10 cellular contexts compared by ENCODE assay signal in the genomic region with DNA sequence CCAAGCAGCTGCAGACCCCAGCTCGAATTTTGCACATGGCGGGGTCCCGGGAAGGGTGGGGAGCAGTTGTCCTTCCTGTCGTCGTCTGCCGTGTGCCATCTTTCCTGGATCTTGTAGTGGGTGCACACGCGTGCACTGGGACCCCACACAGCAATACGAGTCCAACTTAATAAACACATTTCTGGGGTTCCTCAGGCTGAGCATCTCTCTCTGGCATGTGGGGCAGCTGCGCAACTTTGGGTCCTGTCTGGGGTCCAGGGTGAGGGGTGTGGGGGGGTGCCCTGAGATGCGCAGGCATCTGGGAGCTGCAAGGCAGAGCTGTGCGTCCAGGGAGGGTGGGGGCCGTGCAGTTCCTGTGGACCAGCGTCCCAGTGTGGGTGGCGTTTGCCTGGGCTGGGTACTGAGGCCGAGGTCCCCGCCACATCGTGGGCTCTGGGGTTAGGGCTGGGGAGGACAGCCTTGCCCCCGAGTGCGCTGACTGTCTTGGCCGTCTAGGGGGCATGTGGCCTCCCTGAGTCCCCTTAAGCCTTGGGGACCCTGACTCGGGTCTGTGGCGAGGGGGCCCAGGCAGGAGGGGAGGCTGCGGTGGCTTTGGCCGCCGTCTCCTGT. TPM values are rescaled to one million over a fixed set of nuclear protein-coding genes. Genes with fewer than 3 reads are reported as not detected.
DNase-seq lines count a peak whose midpoint lies in the region; ATAC-seq and TF ChIP-seq lines count a peak whose summit lies in the region.
"Had no signal": no experiment of that assay in that cellular context is flagged by ENCODE, and none has a peak within 500 bp of the region (broad histone marks: within the 10 kb centered on the region; RNA-seq: fewer than 3 reads in every experiment).

No MANE protein-coding gene starts in this region.

- peaks cover 15% of the 10 kb centered on the region for H3K36me3 Mint-ChIP-seq in activated CD4-positive, alpha-beta T cell treated with anti-CD3 and anti-CD28 coated beads, Interleukin-2, amount 10 ng/mL, durations not matched to agents 24 days and 14 days (ENCODE audit: low read depth)
- H3K36me3 Mint-ChIP-seq in activated naive CD8-positive, alpha-beta T cell treated with anti-CD3 and anti-CD28 coated beads, Interleukin-2, amount 10 ng/mL, durations not matched to agents 7 days and 5 days = no peaks in the 10 kb centered on the region

- no peaks in the 10 kb centered on the region for H4K20me1 ChIP-seq in smooth muscle cell (ENCODE audit: low read depth)

- peak overlapping the region; percentile 85 for H3K4me2 ChIP-seq in smooth muscle cell

- H3K4me3 ChIP-seq in smooth muscle cell = peak overlapping the region; percentile 60

- TF ChIP-seq CTCF in smooth muscle cell (IDR thresholded peaks at IDR 0.05; ENCODE audit: borderline replicate concordance, insufficient read depth, poor library complexity, severe bottlenecking) (no peak), GM20000 (IDR thresholded peaks at IDR 0.05; ENCODE audit: extremely low read depth, missing control alignments) (no peak)

- H3K9ac ChIP-seq in smooth muscle cell (ENCODE audit: low read depth) = peak overlapping the region; percentile 88

- no peaks in the 10 kb centered on the region for H3K79me2 ChIP-seq in smooth muscle cell (ENCODE audit: low read depth)

- H3K9me3 ChIP-seq in smooth muscle cell (replicated peaks; ENCODE audit: low read depth) = no peaks in the 10 kb centered on the region
- H3K9me3 ChIP-seq: heart right ventricle had no signal

- H3K36me3 ChIP-seq in smooth muscle cell (ENCODE audit: low read depth) = no peaks in the 10 kb centered on the region

- no peaks in the 10 kb centered on the region for H3K9me3 Mint-ChIP-seq in activated CD4-positive, alpha-beta T cell treated with anti-CD3 and anti-CD28 coated beads, Interleukin-2, amount 10 ng/mL, durations not matched to agents 24 days and 14 days
- H3K9me3 Mint-ChIP-seq in activated naive CD8-positive, alpha-beta T cell treated with anti-CD3 and anti-CD28 coated beads, Interleukin-2, amount 10 ng/mL, durations not matched to agents 7 days and 5 days = peaks cover 3% of the 10 kb centered on the region
- H3K9me3 Mint-ChIP-seq: nephron had no signal

- peaks cover 7% of the 10 kb centered on the region for H3K4me1 ChIP-seq in smooth muscle cell (ENCODE audit: low read depth)

- peak overlapping the region; percentile 63 for H3K4me3 Mint-ChIP-seq in activated CD4-positive, alpha-beta T cell treated with anti-CD3 and anti-CD28 coated beads, Interleukin-2, amount 10 ng/mL, durations not matched to agents 24 days and 14 days
- H3K4me3 Mint-ChIP-seq in activated naive CD8-positive, alpha-beta T cell treated with anti-CD3 and anti-CD28 coated beads, Interleukin-2, amount 10 ng/mL, durations not matched to agents 7 days and 5 days = peak overlapping the region; percentile 55

- H3K27me3 ChIP-seq in smooth muscle cell (ENCODE audit: low read depth) = peaks cover 6% of the 10 kb centered on the region

- ATAC-seq in activated naive CD8-positive, alpha-beta T cell treated with anti-CD3 and anti-CD28 coated beads, Interleukin-2, amount 10 ng/mL, durations not matched to agents 7 days and 5 days (ENCODE audit: low read depth) = no peak

- H3K27ac ChIP-seq in smooth muscle cell (ENCODE audit: low read depth) = peak overlapping the region; percentile 93

- no peak overlapping the region for H2AFZ ChIP-seq in smooth muscle cell (ENCODE audit: low read depth)

- H3K27me3 Mint-ChIP-seq in activated CD4-positive, alpha-beta T cell treated with anti-CD3 and anti-CD28 coated beads, Interleukin-2, amount 10 ng/mL, durations not matched to agents 24 days and 14 days = peaks cover 10% of the 10 kb centered on the region
- peaks cover 4% of the 10 kb centered on the region for H3K27me3 Mint-ChIP-seq in activated naive CD8-positive, alpha-beta T cell treated with anti-CD3 and anti-CD28 coated beads, Interleukin-2, amount 10 ng/mL, durations not matched to agents 7 days and 5 days

- peak overlapping the region; percentile 53 for H3K27ac Mint-ChIP-seq in activated CD4-positive, alpha-beta T cell treated with anti-CD3 and anti-CD28 coated beads, Interleukin-2, amount 10 ng/mL, durations not matched to agents 24 days and 14 days
- H3K27ac Mint-ChIP-seq in activated naive CD8-positive, alpha-beta T cell treated with anti-CD3 and anti-CD28 coated beads, Interleukin-2, amount 10 ng/mL, durations not matched to agents 7 days and 5 days = peak overlapping the region; percentile 64
- H3K27ac Mint-ChIP-seq: nephron had no signal

- WGBS in smooth muscle cell (ENCODE audit: low lambda C conversion rate) = 81% methylated on average over 18 of the region's 26 CpGs

- intact Hi-C loops in activated CD4-positive, alpha-beta T cell treated with anti-CD3 and anti-CD28 coated beads, Interleukin-2, amount 10 ng/mL, durations not matched to agents 24 days and 14 days (cut with micrococcal nuclease) = no loop called here

- H3F3A ChIP-seq in smooth muscle cell (ENCODE audit: low read depth) = no peaks in the 10 kb centered on the region

- H3K4me1 Mint-ChIP-seq in activated CD4-positive, alpha-beta T cell treated with anti-CD3 and anti-CD28 coated beads, Interleukin-2, amount 10 ng/mL, durations not matched to agents 24 days and 14 days = peaks cover 7% of the 10 kb centered on the region
- peaks cover 5% of the 10 kb centered on the region for H3K4me1 Mint-ChIP-seq in activated naive CD8-positive, alpha-beta T cell treated with anti-CD3 and anti-CD28 coated beads, Interleukin-2, amount 10 ng/mL, durations not matched to agents 7 days and 5 days
- H3K4me1 Mint-ChIP-seq: nephron had no signal

- POLR2A ChIA-PET in activated naive CD8-positive, alpha-beta T cell treated with anti-CD3 and anti-CD28 coated beads, Interleukin-2, amount 10 ng/mL, durations not matched to agents 7 days and 5 days (lab: Charles Lee) = no interaction called here

- DNase-seq in activated CD4-positive, alpha-beta T cell treated with anti-CD3 and anti-CD28 coated beads, Interleukin-2, amount 10 ng/mL, durations not matched to agents 24 days and 14 days = no peak
- DNase-seq in activated CD4-positive, alpha-beta T cell treated with anti-CD3 and anti-CD28 coated beads, Interleukin-2, amount 50 U/mL, for 48 hours = no peak
- no peak for DNase-seq in activated naive CD8-positive, alpha-beta T cell treated with anti-CD3 and anti-CD28 coated beads, Interleukin-2, amount 10 ng/mL, durations not matched to agents 7 days and 5 days
- DNase-seq in smooth muscle cell (lab: John Stamatoyannopoulos, UW; ENCODE audit: unreplicated experiment) (no peak), NCI-H1105 treated with DMSO at 0.1 percent for 48 hours (lab: John Stamatoyannopoulos, UW) (no peak), GM20000 (ENCODE audit: low spot score) (no peak)
- DNase-seq: activated CD4-positive, CD25-positive, alpha-beta regulatory T cell; heart right ventricle; NCI-H1048 had no signal

RNA-seq across cellular contexts. Expression of a gene that starts 0.7 kb away (rescaled TPM):
- 1.8 and 2.8 TPM in 2 replicates for total RNA-seq in activated CD4-positive, alpha-beta T cell treated with anti-CD3 and anti-CD28 coated beads, Interleukin-2, amount 10 ng/mL, durations not matched to agents 24 days and 14 days
- 1 to 10 TPM; 3.0 to 4.8 TPM for total RNA-seq in activated naive CD8-positive, alpha-beta T cell treated with anti-CD3 and anti-CD28 coated beads, Interleukin-2, amount 10 ng/mL, durations not matched to agents 7 days and 5 days
- total RNA-seq in smooth muscle cell = 1.9 and 2.6 TPM in 2 replicates
- polyA plus RNA-seq in smooth muscle cell = 5.2 and 9.6 TPM in 2 replicates

RNA-seq across cellular contexts. Expression of a gene that starts 5.2 kb away (rescaled TPM):
- 46.4 and 48.1 TPM in 2 replicates for total RNA-seq in activated CD4-positive, alpha-beta T cell treated with anti-CD3 and anti-CD28 coated beads, Interleukin-2, amount 10 ng/mL, durations not matched to agents 24 days and 14 days
- 10 to 100 TPM; 35.3 to 35.4 TPM for total RNA-seq in activated naive CD8-positive, alpha-beta T cell treated with anti-CD3 and anti-CD28 coated beads, Interleukin-2, amount 10 ng/mL, durations not matched to agents 7 days and 5 days
- 10.2 and 12.4 TPM in 2 replicates for total RNA-seq in smooth muscle cell
- 29.9 and 32.7 TPM in 2 replicates for polyA plus RNA-seq in smooth muscle cell

RNA-seq across cellular contexts. Expression of a gene that starts 6.6 kb away (rescaled TPM):
- 190 and 192 TPM in 2 replicates for total RNA-seq in activated CD4-positive, alpha-beta T cell treated with anti-CD3 and anti-CD28 coated beads, Interleukin-2, amount 10 ng/mL, durations not matched to agents 24 days and 14 days
- 10 to 100 TPM; 63.0 to 63.4 TPM for total RNA-seq in activated naive CD8-positive, alpha-beta T cell treated with anti-CD3 and anti-CD28 coated beads, Interleukin-2, amount 10 ng/mL, durations not matched to agents 7 days and 5 days
- 34.5 and 38.9 TPM in 2 replicates for total RNA-seq in smooth muscle cell
- polyA plus RNA-seq in smooth muscle cell = 64.0 and 76.3 TPM in 2 replicates

RNA-seq across cellular contexts. Expression of a gene that starts 16.3 kb away (rescaled TPM):
- not detected in 2 replicates for total RNA-seq in activated CD4-positive, alpha-beta T cell treated with anti-CD3 and anti-CD28 coated beads, Interleukin-2, amount 10 ng/mL, durations not matched to agents 24 days and 14 days
- not detected for total RNA-seq in activated naive CD8-positive, alpha-beta T cell treated with anti-CD3 and anti-CD28 coated beads, Interleukin-2, amount 10 ng/mL, durations not matched to agents 7 days and 5 days
- total RNA-seq in smooth muscle cell = 0.22 TPM in 1 of 2 replicates, not detected in the other
- 2.6 and 3.1 TPM in 2 replicates for polyA plus RNA-seq in smooth muscle cell

RNA-seq across cellular contexts. Expression of a gene that starts 34.3 kb away (rescaled TPM):
- 2.8 and 5.0 TPM in 2 replicates for total RNA-seq in activated CD4-positive, alpha-beta T cell treated with anti-CD3 and anti-CD28 coated beads, Interleukin-2, amount 10 ng/mL, durations not matched to agents 24 days and 14 days
- total RNA-seq in activated naive CD8-positive, alpha-beta T cell treated with anti-CD3 and anti-CD28 coated beads, Interleukin-2, amount 10 ng/mL, durations not matched to agents 7 days and 5 days = 1 to 10 TPM in 1 of 2 experiments, under 1 TPM in 1; 0.60 to 1.1 TPM
- total RNA-seq in smooth muscle cell = 33.8 and 57.0 TPM in 2 replicates
- 72.0 and 82.1 TPM in 2 replicates for polyA plus RNA-seq in smooth muscle cell
